9 cellular contexts compared by ENCODE assay signal in the genomic region with DNA sequence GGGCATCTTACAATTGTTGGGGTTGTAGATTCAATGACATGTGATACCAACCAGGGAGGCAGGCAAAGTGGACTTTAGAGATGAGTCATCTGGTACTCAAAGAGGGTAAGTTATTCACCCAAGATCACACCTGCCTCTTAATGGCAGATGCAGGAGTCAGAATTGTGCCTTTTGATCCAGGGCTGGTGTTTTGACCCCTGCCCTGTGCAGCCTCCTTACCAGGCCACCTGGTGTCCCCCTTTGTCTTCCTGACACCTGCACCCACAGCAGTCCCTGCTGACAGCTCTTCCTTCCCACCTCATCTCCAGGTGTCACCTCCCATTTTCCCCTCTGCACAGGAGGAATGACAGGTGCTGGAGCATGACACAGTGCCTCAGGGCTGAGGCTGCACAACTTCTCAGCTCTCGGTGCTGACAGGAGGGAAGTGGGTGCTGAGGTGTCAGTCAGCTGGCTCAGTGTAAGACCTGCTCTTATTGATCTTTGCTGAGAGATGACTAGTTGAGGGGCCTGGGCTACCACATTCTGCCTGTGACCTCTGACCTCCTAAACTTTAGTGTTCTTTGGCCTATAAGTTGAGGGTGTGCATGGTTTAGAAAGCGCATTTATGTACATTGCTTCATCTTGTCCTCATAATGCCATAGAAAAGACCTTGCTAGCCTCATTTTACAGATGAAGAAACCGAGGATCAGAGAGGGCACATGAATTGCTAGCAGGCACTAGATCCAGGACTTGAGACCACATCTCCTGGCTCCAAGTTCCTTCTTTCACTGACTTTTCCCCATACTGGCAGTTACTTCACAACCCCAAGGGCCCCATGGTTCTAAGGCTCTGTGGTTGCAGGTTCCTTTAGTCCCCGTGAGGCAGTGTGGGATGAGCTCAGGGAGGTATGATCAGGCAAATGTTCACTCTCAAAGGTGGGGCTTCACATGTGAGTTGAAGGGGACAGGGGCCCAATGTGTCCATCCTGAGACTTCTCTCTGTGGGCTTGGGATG.
A peak's percentile ranks its signal among the peaks of the same experiment; 100 is the strongest.
DNase-seq lines count a peak whose midpoint lies in the region; ATAC-seq and TF ChIP-seq lines count a peak whose summit lies in the region.
"Had no signal": no experiment of that assay in that cellular context is flagged by ENCODE, and none has a peak within 500 bp of the region (broad histone marks: within the 10 kb centered on the region; RNA-seq: fewer than 3 reads in every experiment).

No MANE protein-coding gene starts in this region.

- peak; percentile 57 for DNase-seq in GM12865 (ENCODE audit: low read depth)
- peak; percentile 51 for DNase-seq in SHP77 treated with DMSO at 0.1 percent for 48 hours (lab: John Stamatoyannopoulos, UW)
- DNase-seq in posterior cingulate gyrus: no peak
- DNase-seq in UCSD-AML1 (lab: John Stamatoyannopoulos, UW; ENCODE audit: unreplicated experiment): no peak
- DNase-seq in GOT3 (lab: John Stamatoyannopoulos, UW): no peak
- DNase-seq in NCI-H1048 (lab: John Stamatoyannopoulos, UW): no peak
- DNase-seq: naive thymus-derived CD4-positive, alpha-beta T cell had no signal

- peak; percentile 71 for ATAC-seq in GM19468 (IDR thresholded peaks at IDR 0.05; ENCODE audit: extremely low read depth, unreplicated experiment)
- ATAC-seq in HG03439 (IDR thresholded peaks at IDR 0.05; ENCODE audit: unreplicated experiment): peak; percentile 72
- ATAC-seq: naive thymus-derived CD4-positive, alpha-beta T cell had no signal

- no peak for TF ChIP-seq CTCF in GM12865 (IDR thresholded peaks at IDR 0.05; ENCODE audit: insufficient read depth, low read depth, low read length, missing control alignments)

- intact Hi-C loops in posterior cingulate gyrus (cut with DNase I): no loop called here

- H3K4me3 ChIP-seq in GM12865 (ENCODE audit: low read depth, low read length): no peak overlapping the region

Comparison
In these comparisons a context has a peak if more than half of its experiments do, and no peak if none do; other contexts are left out.
1. DNase-seq: peak in GM12865 (single experiment) and SHP77 treated with DMSO at 0.1 percent for 48 hours (single experiment); none in posterior cingulate gyrus (0 of 10), UCSD-AML1 (single experiment), GOT3 (single experiment) and NCI-H1048 (single experiment).